1 cellular context compared by ENCODE assay signal in the genomic region with DNA sequence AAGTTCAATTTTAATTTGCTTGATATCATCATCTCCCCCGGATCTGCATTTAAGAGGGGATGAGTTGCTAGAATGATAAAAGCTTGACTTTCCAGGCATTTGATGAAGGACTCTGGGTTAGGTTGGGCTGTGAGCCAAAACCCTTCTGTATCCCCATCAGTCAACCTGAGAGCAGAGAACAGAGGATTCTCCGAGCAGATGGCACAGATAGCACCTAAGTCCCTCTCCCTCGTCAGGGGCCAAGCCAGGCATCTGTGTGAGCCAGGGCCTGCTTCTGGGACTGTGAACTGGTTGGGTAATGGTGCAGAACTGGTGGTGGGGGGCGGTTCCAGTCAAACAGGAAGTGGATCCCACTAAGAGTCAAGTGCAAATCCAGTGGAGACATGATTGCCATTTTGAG.
TF ChIP-seq lines count a peak whose summit lies in the region.

No MANE protein-coding gene starts in this region.

TF ChIP-seq in endothelial cell of umbilical vein, 7 proteins besides CTCF, POLR2A, EP300 and RAD21 (continued from another document):
- TF ChIP-seq, protein P1, sequence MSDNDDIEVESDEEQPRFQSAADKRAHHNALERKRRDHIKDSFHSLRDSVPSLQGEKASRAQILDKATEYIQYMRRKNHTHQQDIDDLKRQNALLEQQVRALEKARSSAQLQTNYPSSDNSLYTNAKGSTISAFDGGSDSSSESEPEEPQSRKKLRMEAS (IDR thresholded peaks at IDR 0.05; ENCODE audit: insufficient read depth, insufficient read length), result no peak
- TF ChIP-seq JUN (IDR thresholded peaks at IDR 0.05; ENCODE audit: borderline replicate concordance, insufficient read depth, insufficient read length, low read depth) (no peak), POLR2AphosphoS5 (IDR thresholded peaks at IDR 0.05; ENCODE audit: insufficient read depth, low read depth, low read length) (no peak), FOS (IDR thresholded peaks at IDR 0.05; ENCODE audit: borderline replicate concordance, insufficient read depth, low read length) (no peak)
